10 cellular contexts compared by ENCODE assay signal in the genomic region with DNA sequence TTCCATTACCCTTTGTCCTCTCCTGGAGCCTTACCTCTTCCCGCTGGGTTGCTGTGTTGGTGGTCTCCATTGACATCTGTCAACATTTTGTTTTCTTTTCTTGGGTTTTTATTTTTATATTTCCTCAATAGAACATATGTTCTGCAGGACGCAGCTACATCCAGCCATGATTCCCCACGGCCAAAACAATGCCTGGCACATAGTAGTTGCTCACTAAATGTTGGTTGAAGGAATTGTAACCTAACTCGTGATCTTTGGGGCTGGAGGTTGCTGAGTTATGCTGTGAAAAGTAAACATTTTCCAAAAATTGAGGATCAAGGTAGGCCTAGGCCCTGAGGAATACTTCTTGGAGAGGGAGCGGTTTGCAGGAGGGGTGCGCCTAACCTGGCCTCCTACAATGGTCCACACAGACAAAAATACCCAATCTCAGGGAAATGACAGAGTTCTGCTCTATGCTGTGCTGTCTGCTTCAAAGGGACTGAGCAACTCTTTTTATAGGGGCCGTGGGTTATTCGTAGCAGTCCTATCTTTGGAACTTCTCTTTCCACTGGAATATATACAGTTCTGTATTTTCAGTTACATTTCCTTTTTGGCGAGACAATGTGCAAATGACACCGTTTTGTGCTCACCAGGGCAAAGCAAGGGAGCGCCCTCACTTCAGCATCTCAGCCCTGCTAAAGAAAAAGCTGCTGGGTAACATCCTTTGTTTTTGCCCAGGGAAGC. TPM values are rescaled to one million over a fixed set of nuclear protein-coding genes. Genes with fewer than 3 reads are reported as not detected.
DNase-seq lines count a peak whose midpoint lies in the region; ATAC-seq and TF ChIP-seq lines count a peak whose summit lies in the region.
"Had no signal": no experiment of that assay in that cellular context is flagged by ENCODE, and none has a peak within 500 bp of the region (broad histone marks: within the 10 kb centered on the region; RNA-seq: fewer than 3 reads in every experiment).

No MANE protein-coding gene starts in this region.

- H3K27ac ChIP-seq in iPS DF 6.9 (ENCODE audit: low read length) (peak overlapping the region; percentile 40), prostate gland (peak overlapping the region; percentile 79 to 88)
- H3K27ac ChIP-seq: neutrophil had no signal

- H3K4me1 ChIP-seq in iPS DF 6.9 (ENCODE audit: control insufficient read depth, insufficient read depth, low read length) (peaks cover 12% of the 10 kb centered on the region), prostate gland (replicated peaks) (no peaks in the 10 kb centered on the region)

- TF ChIP-seq CTCF in astrocyte of the cerebellum (IDR thresholded peaks at IDR 0.05; ENCODE audit: low read depth, low read length, missing control alignments) (no peak), prostate gland (IDR thresholded peaks at IDR 0.05) (no peak)

- DNase-seq in Ammon's horn (ENCODE audit: low spot score): peak; percentile 31
- no peak for DNase-seq in astrocyte of the cerebellum (ENCODE audit: low read depth)
- DNase-seq in iPS DF 6.9 (ENCODE audit: low read depth, low spot score): no peak
- DNase-seq in prostate gland (ENCODE audit: low spot score): no peak
- DNase-seq in cerebellum (ENCODE audit: low spot score): no peak
- no peak for DNase-seq in COLO829 (ENCODE audit: low spot score)
- DNase-seq: activated CD8-positive, alpha-beta memory T cell treated with anti-CD3 and anti-CD28 coated beads, Interleukin-2, amount 50 U/mL, for 4 hours had no signal

- no peak for TF ChIP-seq POLR2A in prostate gland (IDR thresholded peaks at IDR 0.05)

- no peaks in the 10 kb centered on the region for H3K27me3 ChIP-seq in iPS DF 6.9 (ENCODE audit: control insufficient read depth, insufficient read depth, low read length)
- peaks cover 13% of the 10 kb centered on the region for H3K27me3 ChIP-seq in prostate gland (replicated peaks; ENCODE audit: insufficient read depth)

- ATAC-seq in HG03280 (IDR thresholded peaks at IDR 0.05; ENCODE audit: unreplicated experiment) (no peak), GM19452 (IDR thresholded peaks at IDR 0.05; ENCODE audit: unreplicated experiment) (no peak)

- H3K9me3 ChIP-seq in iPS DF 6.9 (ENCODE audit: control insufficient read depth, insufficient read depth, low read length): no peaks in the 10 kb centered on the region
- H3K9me3 ChIP-seq in prostate gland: no peaks in the 10 kb centered on the region
- H3K9me3 ChIP-seq: neutrophil had no signal

- H3K36me3 ChIP-seq in iPS DF 6.9 (ENCODE audit: control insufficient read depth, insufficient read depth, low read length) (no peaks in the 10 kb centered on the region), prostate gland (no peaks in the 10 kb centered on the region)
- H3K36me3 ChIP-seq: neutrophil had no signal

- intact Hi-C loops in prostate gland (cut with DNase I): loop anchor here (5.0 kb wide), 2 partner anchors 32 to 43 kb away; no protein-coding TSS in a partner anchor

- no CpG with 5 or more reads among the region's 11 CpGs for WGBS in iPS DF 6.9 (ENCODE audit: insufficient coverage, insufficient read length)
- WGBS in prostate gland: 89% methylated on average over 11 of the region's 11 CpGs

- H3K4me3 ChIP-seq in astrocyte of the cerebellum (ENCODE audit: low read depth, low read length): peak overlapping the region; percentile 72
- H3K4me3 ChIP-seq in iPS DF 6.9 (ENCODE audit: low read length): peak overlapping the region; percentile 97; the same call in 1 of the 2 replicates
- H3K4me3 ChIP-seq in prostate gland: peak overlapping the region; percentile 35 to 36

- in situ Hi-C loops in astrocyte of the cerebellum (cut with HindIII; ENCODE audit: low sequenced_read_pairs): no loop called here

RNA-seq across cellular contexts. Expression of a gene that starts 1.4 kb away (rescaled TPM):
- total RNA-seq in prostate gland (10 to 100 TPM; 11.4 to 19.5 TPM), cerebellum (18.8 TPM)

Comparison
In these comparisons a context has a peak if more than half of its experiments do, and no peak if none do; other contexts are left out.
1. H3K4me3 ChIP-seq: peak in every context shown above with its lines; median percentile 97 in iPS DF 6.9; 72 in astrocyte of the cerebellum; 36 in prostate gland.